Comparison of ENCODE assay signal across 8 cellular contexts in genomic region chr9:33924978-33925797, GRCh38.
DNase-seq lines count a peak whose midpoint lies in the region; ATAC-seq and TF ChIP-seq lines count a peak whose summit lies in the region.

No MANE protein-coding gene starts in this region.

- peak; percentile 74 for DNase-seq in AG08396 (ENCODE audit: low spot score)
- peak; percentile 14 for DNase-seq in GM04503 (ENCODE audit: low read depth)
- DNase-seq in NCI-H82 (lab: John Stamatoyannopoulos, UW) = peak; percentile 58
- DNase-seq in cardiac fibroblast (ENCODE audit: low read depth in 2 of 2) = peak; percentile 69 to 72
- DNase-seq in iris pigment epithelial cell (ENCODE audit: low read depth) = peak; percentile 57

- peak; percentile 66 for TF ChIP-seq CTCF in cardiac fibroblast (IDR thresholded peaks at IDR 0.05; ENCODE audit: low read depth, low read length)

- H3K36me3 ChIP-seq in subcutaneous abdominal adipose tissue (ENCODE audit: control insufficient read depth in 5 of 5, insufficient read depth in 5 of 5, low read length in 5 of 5) = peaks cover 5 to 91% (median 81%) of the 10 kb centered on the region in 5 donors

- H3K4me3 ChIP-seq in cardiac fibroblast (replicated peaks in 1 of 2; ENCODE audit: low read depth in 2 of 2, low read length in 2 of 2) = no peak overlapping the region
- no peak overlapping the region for H3K4me3 ChIP-seq in subcutaneous abdominal adipose tissue (ENCODE audit: low read depth in 1 of 5, low read length in 5 of 5)

- peak overlapping the region in 3 of 5 donors; percentile 2 to 38 (median 20) for H3K9ac ChIP-seq in subcutaneous abdominal adipose tissue (ENCODE audit: low read length in 5 of 5)

- no peaks in the 10 kb centered on the region for H3K9me3 ChIP-seq in subcutaneous abdominal adipose tissue (ENCODE audit: control insufficient read depth in 5 of 5, low read length in 5 of 5)

- no peaks in the 10 kb centered on the region for H3K27me3 ChIP-seq in subcutaneous abdominal adipose tissue (ENCODE audit: control insufficient read depth in 5 of 5, insufficient read depth in 4 of 5, low read length in 5 of 5)

- peaks cover 0 to 18% (median 12%) of the 10 kb centered on the region in 5 donors for H3K4me1 ChIP-seq in subcutaneous abdominal adipose tissue (ENCODE audit: control insufficient read depth in 5 of 5, insufficient read depth in 5 of 5, low read length in 5 of 5)

- H3K27ac ChIP-seq in subcutaneous abdominal adipose tissue (ENCODE audit: low read depth, low read length) = no peak overlapping the region

- ATAC-seq in HG03196 (IDR thresholded peaks at IDR 0.05; ENCODE audit: unreplicated experiment) = no peak
- ATAC-seq in GM18861 (IDR thresholded peaks at IDR 0.05; ENCODE audit: unreplicated experiment) = no peak

Comparison
In these comparisons a context has a peak if more than half of its experiments do, and no peak if none do; other contexts are left out.
1. DNase-seq: peak in every context shown above with its lines; median percentile 74 in AG08396; 70 in cardiac fibroblast; 58 in NCI-H82; 57 in iris pigment epithelial cell; 14 in GM04503.